9 cellular contexts compared by ENCODE assay signal in the genomic region with DNA sequence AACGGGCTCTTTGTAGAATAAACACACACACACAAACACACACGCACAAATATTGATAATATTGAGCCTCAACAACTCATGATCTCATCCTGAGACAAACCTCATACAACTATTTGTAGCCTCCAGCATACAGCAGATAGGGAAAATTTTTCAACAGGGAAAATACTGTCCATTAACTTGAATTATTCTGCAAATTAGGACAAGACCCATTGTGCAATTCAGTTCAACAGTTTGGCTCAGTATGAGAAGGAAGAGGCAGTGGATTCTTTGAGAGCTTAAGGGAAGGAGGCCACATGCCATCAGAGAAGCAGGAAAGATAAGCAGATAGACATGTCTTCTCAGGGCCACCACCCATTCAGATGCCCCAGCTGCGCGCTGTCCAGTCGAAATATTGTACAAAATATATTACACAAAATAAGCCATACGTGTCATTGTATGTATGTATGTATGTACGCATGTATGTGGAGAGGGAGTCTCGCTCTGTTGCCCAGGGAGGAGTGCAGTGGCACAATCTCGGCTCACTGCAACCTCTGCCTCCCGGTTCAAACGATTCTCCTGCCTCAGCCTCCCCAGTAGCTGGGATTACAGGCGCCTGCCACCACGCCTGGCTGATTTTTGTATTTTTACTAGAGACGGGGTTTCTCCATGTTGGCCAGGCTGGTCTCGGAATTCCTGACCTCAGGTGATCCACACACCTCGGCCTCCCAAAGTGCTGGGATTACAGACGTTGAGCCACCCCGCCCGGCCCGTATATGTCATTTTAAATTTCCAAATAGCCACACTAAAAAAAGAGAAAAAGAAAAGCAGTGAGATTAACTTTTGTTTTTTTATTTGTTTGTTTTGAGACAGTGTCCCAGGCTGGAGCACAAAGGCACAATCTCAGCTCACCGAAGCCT. TPM values are rescaled to one million over a fixed set of nuclear protein-coding genes. Genes with fewer than 3 reads are reported as not detected.
A peak's percentile ranks its signal among the peaks of the same experiment; 100 is the strongest.
DNase-seq lines count a peak whose midpoint lies in the region; ATAC-seq and TF ChIP-seq lines count a peak whose summit lies in the region.
"Had no signal": no experiment of that assay in that cellular context is flagged by ENCODE, and none has a peak within 500 bp of the region (broad histone marks: within the 10 kb centered on the region; RNA-seq: fewer than 3 reads in every experiment).

No MANE protein-coding gene starts in this region.

- H3K27me3 ChIP-seq in BE2C = no peaks in the 10 kb centered on the region
- no peaks in the 10 kb centered on the region for H3K27me3 ChIP-seq in naive thymus-derived CD4-positive, alpha-beta T cell (ENCODE audit: control insufficient read depth in 2 of 2, insufficient read depth in 2 of 2, low read length in 2 of 2)

- no peaks in the 10 kb centered on the region for H3K9me3 ChIP-seq in BE2C
- no peaks in the 10 kb centered on the region for H3K9me3 ChIP-seq in naive thymus-derived CD4-positive, alpha-beta T cell (ENCODE audit: control insufficient read depth in 2 of 3, low read length in 3 of 3)

- POLR2A ChIA-PET in naive thymus-derived CD4-positive, alpha-beta T cell (lab: Charles Lee) = interaction anchor here (1.0 to 4.9 kb wide), 3 partner anchors 11 to 77 kb away, joined by 4 to 109 read pairs (median 67); a partner anchor contains a TSS

- TF ChIP-seq CTCF in BE2C (IDR thresholded peaks at IDR 0.05; ENCODE audit: low read depth, low read length) (no peak), cardiac fibroblast (IDR thresholded peaks at IDR 0.05; ENCODE audit: low read depth, low read length) (no peak)

- no peak for ATAC-seq in naive thymus-derived CD4-positive, alpha-beta T cell
- no peak for ATAC-seq in GM21447 (IDR thresholded peaks at IDR 0.05; ENCODE audit: unreplicated experiment)
- ATAC-seq in GM18520 (IDR thresholded peaks at IDR 0.05; ENCODE audit: unreplicated experiment) = no peak

- H3K27ac Mint-ChIP-seq in IgD-negative memory B cell = peak overlapping the region; percentile 43 to 92 (median 92)
- peak overlapping the region; percentile 87 to 98 (median 94) for H3K27ac Mint-ChIP-seq in naive thymus-derived CD4-positive, alpha-beta T cell

- CTCF ChIA-PET in naive thymus-derived CD4-positive, alpha-beta T cell (lab: Charles Lee) = interaction anchor here (4.0 kb wide), 1 partner anchor 9 kb away, joined by 35 read pairs; no protein-coding TSS in a partner anchor

- peak overlapping the region; percentile 97 for H3K27ac ChIP-seq in naive thymus-derived CD4-positive, alpha-beta T cell (ENCODE audit: low read depth, low read length)

- H3K9me3 Mint-ChIP-seq in IgD-negative memory B cell = no peaks in the 10 kb centered on the region
- H3K9me3 Mint-ChIP-seq in naive thymus-derived CD4-positive, alpha-beta T cell = no peaks in the 10 kb centered on the region

- intact Hi-C loops in naive thymus-derived CD4-positive, alpha-beta T cell (cut with micrococcal nuclease) = loop anchor here (5.0 to 10.0 kb wide), 9 partner anchors 33 to 1050 kb away; a partner anchor contains a TSS

- no peaks in the 10 kb centered on the region for H3K27me3 Mint-ChIP-seq in IgD-negative memory B cell
- H3K27me3 Mint-ChIP-seq in naive thymus-derived CD4-positive, alpha-beta T cell = no peaks in the 10 kb centered on the region

- no peaks in the 10 kb centered on the region for H3K36me3 Mint-ChIP-seq in IgD-negative memory B cell
- H3K36me3 Mint-ChIP-seq in naive thymus-derived CD4-positive, alpha-beta T cell = peaks cover 0 to 32% (median 8%) of the 10 kb centered on the region in 5 donors

- peaks cover 19% of the 10 kb centered on the region for H3K36me3 ChIP-seq in BE2C
- peaks cover 0 to 6% (median 0%) of the 10 kb centered on the region in 3 experiments for H3K36me3 ChIP-seq in naive thymus-derived CD4-positive, alpha-beta T cell (ENCODE audit: control insufficient read depth in 2 of 3, insufficient read depth in 3 of 3, low read length in 3 of 3)

- peak overlapping the region; percentile 97; the same call in 1 of the 2 replicates for H3K4me3 ChIP-seq in BE2C (ENCODE audit: low read depth, low read length)
- peak overlapping the region; percentile 68 to 97 for H3K4me3 ChIP-seq in cardiac fibroblast (replicated peaks in 1 of 2; ENCODE audit: low read depth in 2 of 2, low read length in 2 of 2)
- H3K4me3 ChIP-seq in naive thymus-derived CD4-positive, alpha-beta T cell (ENCODE audit: low read length) = peak overlapping the region; percentile 81

- peaks cover 60 to 61% (median 60%) of the 10 kb centered on the region in 3 donors for H3K4me1 Mint-ChIP-seq in IgD-negative memory B cell
- peaks cover 66 to 87% (median 80%) of the 10 kb centered on the region in 7 donors for H3K4me1 Mint-ChIP-seq in naive thymus-derived CD4-positive, alpha-beta T cell

- DNase-seq in BE2C (no peak), cardiac fibroblast (ENCODE audit: low read depth in 2 of 2) (peak in 1 of 2 donors; percentile 55), DMS153 treated with DMSO at 0.1 percent for 48 hours (lab: John Stamatoyannopoulos, UW; ENCODE audit: unreplicated experiment) (no peak), anterior cingulate cortex (lab: John Stamatoyannopoulos, UW) (no peak)
- no peak for DNase-seq in naive thymus-derived CD4-positive, alpha-beta T cell
- DNase-seq: SW 1271 had no signal

- H3K4me1 ChIP-seq in BE2C = peaks cover 9% of the 10 kb centered on the region
- peaks cover 41 to 68% of the 10 kb centered on the region in 2 donors for H3K4me1 ChIP-seq in naive thymus-derived CD4-positive, alpha-beta T cell (ENCODE audit: control insufficient read depth in 2 of 2, insufficient read depth in 2 of 2, low read length in 2 of 2)

- H3K4me3 Mint-ChIP-seq in IgD-negative memory B cell = peak overlapping the region; percentile 64 to 98 (median 94)
- peak overlapping the region; percentile 83 to 97 (median 92) for H3K4me3 Mint-ChIP-seq in naive thymus-derived CD4-positive, alpha-beta T cell

RNA-seq across cellular contexts. Expression of a gene that starts 1.8 kb away (rescaled TPM):
- 40.1 TPM for polyA plus RNA-seq in BE2C (2012; ENCODE audit: insufficient read depth, insufficient read length, low read depth)
- polyA plus RNA-seq in IgD-negative memory B cell = 37.5 TPM
- total RNA-seq in naive thymus-derived CD4-positive, alpha-beta T cell = 100 to 1,000 TPM in 1 of 5 experiments, 10 to 100 TPM in 4; 86.9 to 102 (median 88.6) TPM
- polyA plus RNA-seq in naive thymus-derived CD4-positive, alpha-beta T cell = 10 to 100 TPM; 40.1 to 44.9 TPM

RNA-seq across cellular contexts. Expression of a gene that starts 52.6 kb away (rescaled TPM):
- polyA plus RNA-seq in BE2C (2012; ENCODE audit: insufficient read depth, insufficient read length, low read depth) = 20.2 TPM
- 78.0 TPM for polyA plus RNA-seq in IgD-negative memory B cell
- total RNA-seq in naive thymus-derived CD4-positive, alpha-beta T cell = 10 to 100 TPM; 41.2 to 80.5 (median 55.1) TPM
- 10 to 100 TPM; 36.7 to 60.3 TPM for polyA plus RNA-seq in naive thymus-derived CD4-positive, alpha-beta T cell

RNA-seq across cellular contexts. Expression of a gene that starts 56.1 kb away (rescaled TPM):
- polyA plus RNA-seq in BE2C (2012; ENCODE audit: insufficient read depth, insufficient read length, low read depth) = 264 TPM
- polyA plus RNA-seq in IgD-negative memory B cell = 307 TPM
- 100 to 1,000 TPM; 141 to 255 (median 219) TPM for total RNA-seq in naive thymus-derived CD4-positive, alpha-beta T cell
- 100 to 1,000 TPM; 281 to 312 TPM for polyA plus RNA-seq in naive thymus-derived CD4-positive, alpha-beta T cell
